8 cellular contexts compared by ENCODE assay signal in the genomic region with DNA sequence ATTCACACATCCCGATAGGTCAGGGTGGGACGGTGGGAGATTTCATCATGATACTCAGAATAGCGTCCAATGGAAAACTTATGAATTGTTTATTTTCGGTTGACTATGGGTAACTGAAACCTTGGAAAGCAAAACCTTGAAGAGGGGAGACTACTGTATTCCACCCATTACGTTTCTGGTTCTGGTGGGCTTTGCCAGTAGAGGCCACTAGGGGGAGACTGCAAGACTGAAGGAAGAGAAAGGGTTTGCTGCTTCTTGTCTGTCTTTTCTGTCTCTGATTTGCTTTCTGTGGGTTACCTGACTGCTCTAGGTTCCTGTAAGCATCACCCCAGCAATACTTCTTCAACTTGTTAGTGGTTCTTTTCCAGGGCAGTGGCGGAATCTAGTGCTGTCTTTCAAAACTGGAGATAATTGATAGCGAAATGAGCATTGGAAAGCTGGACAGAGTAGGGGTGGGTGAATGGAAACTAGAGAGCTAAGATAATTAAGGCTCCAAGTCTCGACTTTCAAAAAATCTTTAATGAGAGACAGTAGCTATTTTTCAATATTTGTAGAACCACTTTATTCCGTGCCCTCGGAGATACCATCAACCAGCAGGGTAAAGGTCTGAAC. TPM values are rescaled to one million over a fixed set of nuclear protein-coding genes. Genes with fewer than 3 reads are reported as not detected.
A peak's percentile ranks its signal among the peaks of the same experiment; 100 is the strongest.
DNase-seq lines count a peak whose midpoint lies in the region; ATAC-seq and TF ChIP-seq lines count a peak whose summit lies in the region.

No MANE protein-coding gene starts in this region.

- no peaks in the 10 kb centered on the region for H3K36me3 ChIP-seq in left ventricle myocardium inferior
- no peaks in the 10 kb centered on the region for H3K36me3 ChIP-seq in PC-9 (ENCODE audit: low read depth)
- no peaks in the 10 kb centered on the region for H3K36me3 ChIP-seq in uterus

- CTCF ChIA-PET in PC-9 (lab: Charles Lee) = interaction anchor here (0.6 to 1.3 kb wide), 2 partner anchors 9 to 66 kb away, joined by 3 to 5 read pairs; no protein-coding TSS in a partner anchor

- H3K4me2 ChIP-seq in PC-9 = no peak overlapping the region

- H3K27ac ChIP-seq in left ventricle myocardium inferior (replicated peaks) = no peak overlapping the region
- no peak overlapping the region for H3K27ac ChIP-seq in PC-9
- H3K27ac ChIP-seq in uterus = no peak overlapping the region

- H3K4me1 ChIP-seq in left ventricle myocardium inferior = no peaks in the 10 kb centered on the region
- no peaks in the 10 kb centered on the region for H3K4me1 ChIP-seq in PC-9 (replicated peaks; ENCODE audit: insufficient read depth)
- no peaks in the 10 kb centered on the region for H3K4me1 ChIP-seq in uterus

- no peaks in the 10 kb centered on the region for H4K20me1 ChIP-seq in PC-9 (ENCODE audit: insufficient read depth)

- no peaks in the 10 kb centered on the region for H3K79me2 ChIP-seq in PC-9 (ENCODE audit: low read depth)

- no TSS peak for BruUV-seq in PC-9 (replicated peaks; lab: Mats Ljungman, UMichigan)

- no peak overlapping the region for H2AFZ ChIP-seq in PC-9

- ATAC-seq in HG02678 (IDR thresholded peaks at IDR 0.05; ENCODE audit: unreplicated experiment) = peak; percentile 81
- ATAC-seq in GM21786 (IDR thresholded peaks at IDR 0.05; ENCODE audit: unreplicated experiment) = no peak

- POLR2A ChIA-PET in PC-9 (lab: Charles Lee; ENCODE audit: unreplicated experiment) = no interaction called here

- H3K4me3 ChIP-seq in left ventricle myocardium inferior (no peak overlapping the region), PC-9 (no peak overlapping the region), fibroblast of mammary gland (ENCODE audit: control insufficient read depth, low read depth, low read length) (no peak overlapping the region), uterus (no peak overlapping the region)

- H3K9me2 ChIP-seq in PC-9 (ENCODE audit: insufficient read depth) = no peaks in the 10 kb centered on the region

- H3F3A ChIP-seq in PC-9 (ENCODE audit: insufficient read depth, low read depth) = no peaks in the 10 kb centered on the region

- H3K9me3 ChIP-seq in left ventricle myocardium inferior (replicated peaks) = no peaks in the 10 kb centered on the region
- no peaks in the 10 kb centered on the region for H3K9me3 ChIP-seq in PC-9 (ENCODE audit: insufficient read depth, low read depth)
- no peaks in the 10 kb centered on the region for H3K9me3 ChIP-seq in uterus

- TF ChIP-seq CTCF in left ventricle myocardium inferior (IDR thresholded peaks at IDR 0.05; ENCODE audit: borderline replicate concordance) (peak; percentile 54), PC-9 (conservative IDR thresholded peaks at IDR 0.05) (peak; percentile 75), fibroblast of mammary gland (conservative IDR thresholded peaks at IDR 0.05; ENCODE audit: control insufficient read depth, insufficient read depth, low read depth, low read length) (peak; percentile 72), uterus (IDR thresholded peaks at IDR 0.05) (no peak)

- intact Hi-C loops in left ventricle myocardium inferior (cut with micrococcal nuclease) (no loop called here), cardiac septum (cut with DNase I) (no loop called here), PC-9 (cut with micrococcal nuclease; ENCODE audit: unreplicated experiment) (no loop called here), uterus (cut with DNase I; ENCODE audit: low total_unique reads) (no loop called here)

- H3K27me3 ChIP-seq in left ventricle myocardium inferior (ENCODE audit: low read depth) = peaks cover 17% of the 10 kb centered on the region
- no peaks in the 10 kb centered on the region for H3K27me3 ChIP-seq in PC-9 (ENCODE audit: insufficient read depth, low read depth)
- no peaks in the 10 kb centered on the region for H3K27me3 ChIP-seq in uterus

- no peak for TF ChIP-seq POLR2A in uterus (IDR thresholded peaks at IDR 0.05)

- DNase-seq in left ventricle myocardium inferior = no peak
- no peak for DNase-seq in cardiac septum (ENCODE audit: low spot score)
- peak in 1 of 2 experiments; percentile 8 for DNase-seq in PC-9
- DNase-seq in fibroblast of mammary gland (ENCODE audit: low read depth) = peak; percentile 8
- DNase-seq in uterus = no peak
- DNase-seq in central memory CD4-positive, alpha-beta T cell = no peak

RNA-seq across cellular contexts. Expression of a gene that starts 27.0 kb away (rescaled TPM):
- total RNA-seq in left ventricle myocardium inferior (0.49 TPM), cardiac septum (0.11 TPM), PC-9 (2021) (not detected in 2 replicates), uterus (1 to 10 TPM in 1 of 4 donors, not detected in 3; 5.9 TPM)

Comparison
In these comparisons a context has a peak if more than half of its experiments do, and no peak if none do; other contexts are left out.
1. CTCF ChIP-seq: peak in left ventricle myocardium inferior (single experiment), PC-9 (single experiment) and fibroblast of mammary gland (single experiment); none in uterus (0 of 4).